1 cellular context compared by ENCODE assay signal in genomic region chr17:1965556-1966273, GRCh38.
TF ChIP-seq lines count a peak whose summit lies in the region.

No MANE protein-coding gene starts in this region.

TF ChIP-seq in HepG2, 621 proteins besides CTCF, POLR2A, EP300 and RAD21:
- TF ChIP-seq ARID2 (CRISPR knock-in tag; IDR thresholded peaks at IDR 0.05; ENCODE audit: borderline replicate concordance), result no peak
- TF ChIP-seq REPIN1 (CRISPR knock-in tag; IDR thresholded peaks at IDR 0.05; ENCODE audit: borderline replicate concordance, low read depth), result no peak
- TF ChIP-seq ZNF614 (CRISPR knock-in tag; IDR thresholded peaks at IDR 0.05; ENCODE audit: borderline replicate concordance), result no peak
- TF ChIP-seq UBTF (CRISPR knock-in tag; IDR thresholded peaks at IDR 0.05), result no peak
- TF ChIP-seq ARID4A (CRISPR knock-in tag; IDR thresholded peaks at IDR 0.05; ENCODE audit: borderline replicate concordance), result no peak
- no peak for TF ChIP-seq REXO4 (CRISPR knock-in tag; IDR thresholded peaks at IDR 0.05; ENCODE audit: borderline replicate concordance)
- no peak for TF ChIP-seq ZSCAN25 (CRISPR knock-in tag; IDR thresholded peaks at IDR 0.05)
- TF ChIP-seq ATRX (CRISPR knock-in tag; IDR thresholded peaks at IDR 0.05; ENCODE audit: borderline replicate concordance), result no peak
- TF ChIP-seq NPAS2 (CRISPR knock-in tag; IDR thresholded peaks at IDR 0.05; ENCODE audit: borderline replicate concordance), result no peak
TF ChIP-seq in HepG2: peak in this region for 0.
